27 cellular contexts compared by ENCODE assay signal in the genomic region with DNA sequence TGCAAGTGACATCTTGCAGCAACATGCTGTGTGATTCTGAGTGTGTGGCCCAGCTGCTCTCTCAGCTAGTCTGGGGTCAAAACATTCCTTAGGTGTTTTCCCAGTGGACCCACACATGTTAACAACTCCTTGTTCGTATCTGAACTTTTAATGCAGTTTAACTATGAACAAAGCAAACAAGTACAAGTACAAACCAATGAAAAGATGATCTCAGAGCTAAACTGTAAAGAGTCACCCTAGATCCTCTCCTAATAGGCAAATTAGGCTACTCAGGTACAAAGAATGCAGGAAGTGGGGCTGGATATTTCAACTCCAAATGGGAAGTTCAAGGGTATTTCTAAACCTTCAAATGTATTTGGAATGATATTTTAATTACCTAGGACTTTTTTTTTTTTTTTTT.
DNase-seq lines count a peak whose midpoint lies in the region; ATAC-seq and TF ChIP-seq lines count a peak whose summit lies in the region.
"Had no signal": no experiment of that assay in that cellular context is flagged by ENCODE, and none has a peak within 500 bp of the region (broad histone marks: within the 10 kb centered on the region; RNA-seq: fewer than 3 reads in every experiment).

No MANE protein-coding gene starts in this region.

- H3K27ac ChIP-seq in GM23248 (no peak overlapping the region), RWPE1 (peak overlapping the region; percentile 42; the same call in 1 of the 2 replicates), foreskin keratinocyte (no peak overlapping the region)
- H3K27ac ChIP-seq: body of pancreas, gastroesophageal sphincter, sigmoid colon, thoracic aorta, vagina had no signal

- no peak overlapping the region for H3K27ac Mint-ChIP-seq in glutamatergic neuron (ENCODE audit: unreplicated experiment)
- H3K27ac Mint-ChIP-seq in activated CD4-positive, alpha-beta memory T cell treated with anti-CD3 and anti-CD28 coated beads, Interleukin-2, amount 10 ng/mL, durations not matched to agents 7 days and 5 days: no peak overlapping the region
- H3K27ac Mint-ChIP-seq: CD8-positive, alpha-beta T cell; progenitor cell of endocrine pancreas had no signal

- H4K20me1 ChIP-seq in GM23248 (ENCODE audit: insufficient read depth): no peaks in the 10 kb centered on the region

- H3F3A ChIP-seq in GM23248 (ENCODE audit: insufficient read depth): 0 out of 2 replicates have a peak, but pooled peaks cover 5% of the 10 kb centered on the region

- H3K36me3 Mint-ChIP-seq in glutamatergic neuron (ENCODE audit: unreplicated experiment): no peaks in the 10 kb centered on the region
- no peaks in the 10 kb centered on the region for H3K36me3 Mint-ChIP-seq in activated CD4-positive, alpha-beta memory T cell treated with anti-CD3 and anti-CD28 coated beads, Interleukin-2, amount 10 ng/mL, durations not matched to agents 7 days and 5 days (ENCODE audit: low read depth)
- H3K36me3 Mint-ChIP-seq: CD8-positive, alpha-beta T cell had no signal

- H3K4me1 ChIP-seq in GM23248 (ENCODE audit: insufficient read depth) (no peaks in the 10 kb centered on the region), foreskin keratinocyte (peaks cover 8% of the 10 kb centered on the region)
- H3K4me1 ChIP-seq: body of pancreas, gastroesophageal sphincter, sigmoid colon, vagina had no signal

- DNase-seq in AG08396 (ENCODE audit: low spot score): peak; percentile 16
- peak; percentile 56 for DNase-seq in GM23248
- DNase-seq in RWPE1 (ENCODE audit: low spot score): peak; percentile 71
- peak; percentile 92 to 94 for DNase-seq in foreskin keratinocyte
- DNase-seq in T-helper 2 cell: no peak
- no peak for DNase-seq in glutamatergic neuron
- no peak for DNase-seq in activated CD4-positive, alpha-beta memory T cell treated with anti-CD3 and anti-CD28 coated beads, Interleukin-2, amount 10 ng/mL, durations not matched to agents 7 days and 5 days
- DNase-seq: activated CD4-positive, alpha-beta T cell treated with anti-CD3 and anti-CD28 coated beads, Interleukin-2, amount 50 U/mL, for 48 hours; activated CD4-positive, CD25-positive, alpha-beta regulatory T cell; activated effector memory CD4-positive, alpha-beta T cell treated with Interleukin-2 at 50 U/mL for 16 hours; body of pancreas; CD8-positive, alpha-beta T cell; DMS 273 treated with DMSO at 0.1 percent for 48 hours; H7; kidney glomerular epithelial cell; mesendoderm; NCI-H1048; NCI-H1930; NCI-H69; RPMI8226; sigmoid colon; stimulated activated naive CD8-positive, alpha-beta T cell treated with anti-CD3 and anti-CD28 coated beads, Interleukin-15, Interleukin-2, amounts not matched to agents 100 U/mL and 50 U/mL, for 24 hours had no signal

- no peaks in the 10 kb centered on the region for H3K27me3 ChIP-seq in GM23248 (replicated peaks; ENCODE audit: insufficient read depth)
- H3K27me3 ChIP-seq in foreskin keratinocyte: no peaks in the 10 kb centered on the region
- H3K27me3 ChIP-seq: body of pancreas, gastroesophageal sphincter, sigmoid colon, vagina had no signal

- no peaks in the 10 kb centered on the region for H3K9me3 Mint-ChIP-seq in glutamatergic neuron (ENCODE audit: unreplicated experiment)
- no peaks in the 10 kb centered on the region for H3K9me3 Mint-ChIP-seq in activated CD4-positive, alpha-beta memory T cell treated with anti-CD3 and anti-CD28 coated beads, Interleukin-2, amount 10 ng/mL, durations not matched to agents 7 days and 5 days
- H3K9me3 Mint-ChIP-seq: CD8-positive, alpha-beta T cell had no signal

- H3K9ac ChIP-seq in GM23248: no peak overlapping the region

- no peaks in the 10 kb centered on the region for H3K9me2 ChIP-seq in GM23248 (ENCODE audit: insufficient read depth)

- no peaks in the 10 kb centered on the region for H3K4me1 Mint-ChIP-seq in glutamatergic neuron (ENCODE audit: low read depth, unreplicated experiment)
- no peaks in the 10 kb centered on the region for H3K4me1 Mint-ChIP-seq in activated CD4-positive, alpha-beta memory T cell treated with anti-CD3 and anti-CD28 coated beads, Interleukin-2, amount 10 ng/mL, durations not matched to agents 7 days and 5 days

- no peak for TF ChIP-seq CTCF in RWPE1 (conservative IDR thresholded peaks at IDR 0.05; ENCODE audit: low read depth)
- no peak for TF ChIP-seq CTCF in foreskin keratinocyte (conservative IDR thresholded peaks at IDR 0.05)
- TF ChIP-seq CTCF in glutamatergic neuron (IDR thresholded peaks at IDR 0.05; ENCODE audit: partially characterized antibody, unreplicated experiment): no peak

- H3K79me2 ChIP-seq in GM23248 (ENCODE audit: insufficient read depth): no peaks in the 10 kb centered on the region

- POLR2A ChIA-PET in RWPE1 (lab: Yijun Ruan, JAX; ENCODE audit: low non-redundant PET): no interaction called here
- POLR2A ChIA-PET in activated CD4-positive, alpha-beta memory T cell treated with anti-CD3 and anti-CD28 coated beads, Interleukin-2, amount 10 ng/mL, durations not matched to agents 7 days and 5 days (lab: Charles Lee): no interaction called here

- ATAC-seq in foreskin keratinocyte (peak; percentile 96), HG02840 (IDR thresholded peaks at IDR 0.05; ENCODE audit: low FRiP score, unreplicated experiment) (no peak)
- ATAC-seq: body of pancreas; CD8-positive, alpha-beta T cell; gastroesophageal sphincter; stimulated activated naive CD8-positive, alpha-beta T cell treated with anti-CD3 and anti-CD28 coated beads, Interleukin-15, Interleukin-2, amounts not matched to agents 100 U/mL and 50 U/mL, for 24 hours had no signal

- no peak overlapping the region for H2AFZ ChIP-seq in GM23248

- no peak overlapping the region for H3K4me3 Mint-ChIP-seq in glutamatergic neuron (ENCODE audit: unreplicated experiment)
- no peak overlapping the region for H3K4me3 Mint-ChIP-seq in activated CD4-positive, alpha-beta memory T cell treated with anti-CD3 and anti-CD28 coated beads, Interleukin-2, amount 10 ng/mL, durations not matched to agents 7 days and 5 days
- H3K4me3 Mint-ChIP-seq: CD8-positive, alpha-beta T cell had no signal

- H3K4me2 ChIP-seq in GM23248 (ENCODE audit: unreplicated experiment): no peak overlapping the region

- H3K36me3 ChIP-seq in GM23248 (ENCODE audit: low read depth): no peaks in the 10 kb centered on the region
- H3K36me3 ChIP-seq: sigmoid colon, thoracic aorta, vagina had no signal

- 6 to 17% methylated on average over 1 of the region's 1 CpG for WGBS in GM23248 (ENCODE audit: low coverage in 1 of 2, low lambda C conversion rate in 2 of 2, missing lambda C conversion rate in 2 of 2), 2 experiments

- in situ Hi-C loops in GM23248 (cut with MboI): loop anchor here (25.0 kb wide), 1 partner anchor 679 kb away; no protein-coding TSS in a partner anchor

- no peaks in the 10 kb centered on the region for H3K27me3 Mint-ChIP-seq in glutamatergic neuron (ENCODE audit: unreplicated experiment)
- H3K27me3 Mint-ChIP-seq in activated CD4-positive, alpha-beta memory T cell treated with anti-CD3 and anti-CD28 coated beads, Interleukin-2, amount 10 ng/mL, durations not matched to agents 7 days and 5 days: no peaks in the 10 kb centered on the region

- no peaks in the 10 kb centered on the region for H3K9me3 ChIP-seq in GM23248 (ENCODE audit: low read depth)
- H3K9me3 ChIP-seq: body of pancreas, gastroesophageal sphincter, sigmoid colon, thoracic aorta, vagina had no signal

- CTCF ChIA-PET in RWPE1 (lab: Yijun Ruan, JAX): no interaction called here
- CTCF ChIA-PET in activated CD4-positive, alpha-beta memory T cell treated with anti-CD3 and anti-CD28 coated beads, Interleukin-2, amount 10 ng/mL, durations not matched to agents 7 days and 5 days (lab: Charles Lee): no interaction called here

- no peak overlapping the region for H3K4me3 ChIP-seq in GM23248
- H3K4me3 ChIP-seq: body of pancreas, gastroesophageal sphincter, sigmoid colon, thoracic aorta, vagina had no signal

Comparison
In these comparisons a context has a peak if more than half of its experiments do, and no peak if none do; other contexts are left out.
1. DNase-seq: peak in AG08396 (single experiment), GM23248 (single experiment), RWPE1 (single experiment) and foreskin keratinocyte (2 of 2); none in T-helper 2 cell (0 of 5), glutamatergic neuron (single experiment) and activated CD4-positive, alpha-beta memory T cell treated with anti-CD3 and anti-CD28 coated beads, Interleukin-2, amount 10 ng/mL, durations not matched to agents 7 days and 5 days (single experiment).